8 cellular contexts compared by ENCODE assay signal in the genomic region with DNA sequence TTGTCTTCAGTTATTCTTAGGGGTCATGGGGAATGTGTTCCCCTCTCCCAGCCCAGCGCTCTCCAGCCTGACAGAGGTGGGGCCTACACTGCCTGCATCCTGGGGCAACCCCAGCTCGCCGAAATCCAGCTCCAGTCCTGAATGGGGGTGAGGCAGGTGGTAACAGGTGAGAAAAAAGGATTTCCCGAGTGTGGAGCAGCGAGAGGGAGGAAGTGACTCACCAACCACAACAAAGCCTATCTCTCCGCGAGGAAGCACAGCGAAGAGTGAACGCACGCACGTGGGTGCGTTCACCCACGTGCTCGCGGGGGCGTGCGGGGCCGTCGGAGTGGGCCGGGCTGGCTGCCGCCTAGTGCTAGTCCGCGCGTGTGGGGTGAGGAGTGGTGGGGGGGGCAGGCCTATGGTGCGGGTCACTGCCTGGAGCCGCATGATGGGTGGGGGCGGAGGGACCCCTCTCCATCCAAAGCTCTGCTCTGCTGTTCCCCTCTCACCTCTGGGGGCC. TPM values are rescaled to one million over a fixed set of nuclear protein-coding genes. Genes with fewer than 3 reads are reported as not detected.
A peak's percentile ranks its signal among the peaks of the same experiment; 100 is the strongest.
DNase-seq lines count a peak whose midpoint lies in the region; ATAC-seq and TF ChIP-seq lines count a peak whose summit lies in the region.

No MANE protein-coding gene starts in this region.

- TF ChIP-seq CTCF in Loucy (conservative IDR thresholded peaks at IDR 0.05; ENCODE audit: low read length): no peak
- TF ChIP-seq CTCF in fibroblast of pulmonary artery (IDR thresholded peaks at IDR 0.05; ENCODE audit: low read length, missing control alignments): no peak
- TF ChIP-seq CTCF in prostate gland (IDR thresholded peaks at IDR 0.05): no peak

- no peaks in the 10 kb centered on the region for H3K36me3 ChIP-seq in CD4-positive, CD25-positive, alpha-beta regulatory T cell (ENCODE audit: control insufficient read depth, insufficient read depth, low read length)
- no peaks in the 10 kb centered on the region for H3K36me3 ChIP-seq in Loucy (ENCODE audit: insufficient read depth, low read length)
- H3K36me3 ChIP-seq in prostate gland: no peaks in the 10 kb centered on the region
- no peaks in the 10 kb centered on the region for H3K36me3 ChIP-seq in urinary bladder (ENCODE audit: insufficient read depth)

- peak overlapping the region; percentile 61 to 84 (median 76) for H3K4me3 Mint-ChIP-seq in CD4-positive, CD25-positive, alpha-beta regulatory T cell

- intact Hi-C loops in prostate gland (cut with DNase I): no loop called here

- H3K27ac ChIP-seq in CD4-positive, CD25-positive, alpha-beta regulatory T cell (ENCODE audit: insufficient read depth, low read length, poor library complexity, severe bottlenecking): no peak overlapping the region
- peak overlapping the region in 1 of 2 donors; percentile 57 for H3K27ac ChIP-seq in prostate gland
- H3K27ac ChIP-seq in urinary bladder (ENCODE audit: low read depth): no peak overlapping the region

- peak; percentile 57 to 86 (median 66) for DNase-seq in CD4-positive, CD25-positive, alpha-beta regulatory T cell
- DNase-seq in activated T-cell treated with anti-CD3 and anti-CD28 coated beads for 48 hours (ENCODE audit: low read depth) (peak; percentile 61), fibroblast of pulmonary artery (ENCODE audit: low read depth) (peak; percentile 30), prostate gland (ENCODE audit: low spot score) (no peak), SHP77 (lab: John Stamatoyannopoulos, UW) (no peak)

- no peaks in the 10 kb centered on the region for H3K36me3 Mint-ChIP-seq in CD4-positive, CD25-positive, alpha-beta regulatory T cell

- peak; percentile 85 to 86 for ATAC-seq in CD4-positive, CD25-positive, alpha-beta regulatory T cell (ENCODE audit: low read depth in 2 of 2)
- no peak for ATAC-seq in HG03521 (IDR thresholded peaks at IDR 0.05; ENCODE audit: unreplicated experiment)

- no peaks in the 10 kb centered on the region for H3K9me3 ChIP-seq in CD4-positive, CD25-positive, alpha-beta regulatory T cell (ENCODE audit: control insufficient read depth in 2 of 2, low read length in 2 of 2)
- no peaks in the 10 kb centered on the region for H3K9me3 ChIP-seq in Loucy (ENCODE audit: insufficient read depth, low read depth, low read length)
- H3K9me3 ChIP-seq in prostate gland: no peaks in the 10 kb centered on the region

- no peak overlapping the region for H3K4me3 ChIP-seq in CD4-positive, CD25-positive, alpha-beta regulatory T cell (ENCODE audit: low read depth, low read length)
- peak overlapping the region; percentile 86 for H3K4me3 ChIP-seq in Loucy (ENCODE audit: low read length, poor library complexity, severe bottlenecking)
- H3K4me3 ChIP-seq in fibroblast of pulmonary artery (replicated peaks; ENCODE audit: low read depth, low read length): no peak overlapping the region
- H3K4me3 ChIP-seq in prostate gland: peak overlapping the region; percentile 49 to 54
- peak overlapping the region; percentile 62 for H3K4me3 ChIP-seq in urinary bladder (ENCODE audit: low read depth, low read length)

- H3K4me1 Mint-ChIP-seq in CD4-positive, CD25-positive, alpha-beta regulatory T cell: peaks cover 7 to 55% (median 26%) of the 10 kb centered on the region in 4 donors

- peaks cover 45% of the 10 kb centered on the region for H3K4me1 ChIP-seq in CD4-positive, CD25-positive, alpha-beta regulatory T cell (ENCODE audit: control insufficient read depth, insufficient read depth, low read length, poor library complexity, severe bottlenecking)
- H3K4me1 ChIP-seq in Loucy (ENCODE audit: insufficient read depth, low read length, poor library complexity, severe bottlenecking) (peaks cover 55% of the 10 kb centered on the region), prostate gland (replicated peaks) (no peaks in the 10 kb centered on the region), urinary bladder (ENCODE audit: insufficient read depth) (no peaks in the 10 kb centered on the region)

- 7% methylated on average over 27 of the region's 27 CpGs for WGBS in prostate gland
- WGBS in urinary bladder: 15% methylated on average over 27 of the region's 27 CpGs

- H3K9ac ChIP-seq in Loucy (ENCODE audit: low read depth, low read length, poor library complexity, severe bottlenecking): peak overlapping the region; percentile 77

- 0 out of 2 replicates have a peak, but pooled peaks cover 9% of the 10 kb centered on the region for H3F3A ChIP-seq in Loucy (ENCODE audit: low read depth)

- H3K9me3 Mint-ChIP-seq in CD4-positive, CD25-positive, alpha-beta regulatory T cell: no peaks in the 10 kb centered on the region

- peaks cover 38% of the 10 kb centered on the region for H3K79me2 ChIP-seq in Loucy (ENCODE audit: insufficient read depth, low read length)

- H3K27me3 Mint-ChIP-seq in CD4-positive, CD25-positive, alpha-beta regulatory T cell: peaks cover 28% of the 10 kb centered on the region

- peaks cover 2% of the 10 kb centered on the region for H3K27me3 ChIP-seq in CD4-positive, CD25-positive, alpha-beta regulatory T cell (ENCODE audit: control insufficient read depth, insufficient read depth, low read length)
- H3K27me3 ChIP-seq in Loucy (ENCODE audit: insufficient read depth, low read length, poor library complexity, severe bottlenecking) (no peaks in the 10 kb centered on the region), prostate gland (replicated peaks; ENCODE audit: insufficient read depth) (no peaks in the 10 kb centered on the region)

- TF ChIP-seq POLR2A in prostate gland (IDR thresholded peaks at IDR 0.05): no peak

- H3K27ac Mint-ChIP-seq in CD4-positive, CD25-positive, alpha-beta regulatory T cell: peak overlapping the region in 2 of 3 donors; percentile 52 to 55

- H2AFZ ChIP-seq in Loucy (ENCODE audit: low read length): peak overlapping the region; percentile 74

- H3K9me2 ChIP-seq in Loucy (replicated peaks; ENCODE audit: low read depth, low read length): no peaks in the 10 kb centered on the region

- peak overlapping the region; percentile 80 for H3K4me2 ChIP-seq in Loucy (ENCODE audit: low read depth, low read length, poor library complexity, severe bottlenecking)

- no peaks in the 10 kb centered on the region for H4K20me1 ChIP-seq in Loucy (ENCODE audit: insufficient read depth, low read length, poor library complexity, severe bottlenecking)

RNA-seq across cellular contexts. Expression of gene PALD1, which starts 0.9 kb away (rescaled TPM):
- not detected for total RNA-seq in CD4-positive, CD25-positive, alpha-beta regulatory T cell
- polyA plus RNA-seq in CD4-positive, CD25-positive, alpha-beta regulatory T cell: not detected
- 10 to 100 TPM in 1 of 2 donors, 1 to 10 TPM in 1; 6.6 to 12.4 TPM for total RNA-seq in prostate gland
- total RNA-seq in urinary bladder: 10.2 TPM
- polyA plus RNA-seq in urinary bladder: 5.7 TPM

RNA-seq across cellular contexts. Expression of gene NODAL, which starts 36.2 kb away (rescaled TPM):
- total RNA-seq in CD4-positive, CD25-positive, alpha-beta regulatory T cell: not detected
- polyA plus RNA-seq in CD4-positive, CD25-positive, alpha-beta regulatory T cell: under 1 TPM in 3 of 4 donors, not detected in 1; 0.09 to 0.22 (median 0.17) TPM
- total RNA-seq in prostate gland: not detected
- total RNA-seq in urinary bladder: not detected
- polyA plus RNA-seq in urinary bladder: not detected

Comparison
In these comparisons a context has a peak if more than half of its experiments do, and no peak if none do; other contexts are left out.
1. DNase-seq: peak in CD4-positive, CD25-positive, alpha-beta regulatory T cell (3 of 3), activated T-cell treated with anti-CD3 and anti-CD28 coated beads for 48 hours (single experiment) and fibroblast of pulmonary artery (single experiment); none in prostate gland (single experiment) and SHP77 (0 of 2).
2. H3K4me3 ChIP-seq: peak in Loucy (single experiment), prostate gland (2 of 2) and urinary bladder (single experiment); none in CD4-positive, CD25-positive, alpha-beta regulatory T cell (single experiment) and fibroblast of pulmonary artery (single experiment).